ENCODE assay signal across 16 cellular contexts in genomic region chr2:86032861-86033595, GRCh38.
DNase-seq lines count a peak whose midpoint lies in the region; ATAC-seq and TF ChIP-seq lines count a peak whose summit lies in the region.
"Had no signal": no experiment of that assay in that cellular context is flagged by ENCODE, and none has a peak within 500 bp of the region (broad histone marks: within the 10 kb centered on the region; RNA-seq: fewer than 3 reads in every experiment).

No MANE protein-coding gene starts in this region.

- H3K27me3 Mint-ChIP-seq in T-helper 17 cell = no peaks in the 10 kb centered on the region
- no peaks in the 10 kb centered on the region for H3K27me3 Mint-ChIP-seq in memory B cell
- H3K27me3 Mint-ChIP-seq in osteocyte (ENCODE audit: unreplicated experiment) = no peaks in the 10 kb centered on the region

- H3K4me1 Mint-ChIP-seq in T-helper 17 cell (peaks cover 39% of the 10 kb centered on the region), memory B cell (peaks cover 36% of the 10 kb centered on the region), osteocyte (ENCODE audit: unreplicated experiment) (peaks cover 37% of the 10 kb centered on the region)

- no peaks in the 10 kb centered on the region for H3K9me3 ChIP-seq in T-helper 17 cell (ENCODE audit: control insufficient read depth, low read length, poor library complexity, severe bottlenecking)
- H3K9me3 ChIP-seq: left lung, pancreas had no signal

- peaks cover 11% of the 10 kb centered on the region for H3K36me3 Mint-ChIP-seq in T-helper 17 cell (ENCODE audit: low read depth)
- peaks cover 27% of the 10 kb centered on the region for H3K36me3 Mint-ChIP-seq in memory B cell
- peaks cover 49% of the 10 kb centered on the region for H3K36me3 Mint-ChIP-seq in osteocyte (ENCODE audit: unreplicated experiment)

- H3K27ac Mint-ChIP-seq in T-helper 17 cell = peak overlapping the region; percentile 98
- H3K27ac Mint-ChIP-seq in memory B cell = peak overlapping the region; percentile 99
- H3K27ac Mint-ChIP-seq in osteocyte (ENCODE audit: unreplicated experiment) = no peak overlapping the region

- ATAC-seq in left cardiac atrium (no peak), Right ventricle myocardium superior (ENCODE audit: poor library complexity) (no peak), T-helper 17 cell (no peak), memory B cell (ENCODE audit: low read depth) (no peak), left lobe of liver (no peak), HG03442 (IDR thresholded peaks at IDR 0.05; ENCODE audit: unreplicated experiment) (no peak)
- ATAC-seq: foreskin keratinocyte, left lung, pancreas had no signal

- no peaks in the 10 kb centered on the region for H3K9me3 Mint-ChIP-seq in memory B cell
- H3K9me3 Mint-ChIP-seq in osteocyte (ENCODE audit: unreplicated experiment) = no peaks in the 10 kb centered on the region
- H3K9me3 Mint-ChIP-seq: activated T-helper 2 cell treated with anti-CD3 and anti-CD28 coated beads, Interferon-gamma antibody, Interleukin-2, Interleukin-4, amounts not matched to agents 10 μg/mL and 5 μg/mL and 100 μg/mL, durations not matched to agents 14 hours and 24 hours and 36 hours had no signal

- no peak overlapping the region for H3K4me3 Mint-ChIP-seq in T-helper 17 cell
- no peak overlapping the region for H3K4me3 Mint-ChIP-seq in memory B cell
- no peak overlapping the region for H3K4me3 Mint-ChIP-seq in osteocyte (ENCODE audit: unreplicated experiment)

- intact Hi-C loops in left cardiac atrium (cut with DNase I) = no loop called here
- intact Hi-C loops in Right ventricle myocardium superior (cut with DNase I) = no loop called here

- TF ChIP-seq CTCF in osteocyte (IDR thresholded peaks at IDR 0.05) = no peak

- DNase-seq in left cardiac atrium = peak; percentile 11
- DNase-seq in Right ventricle myocardium superior = no peak
- no peak for DNase-seq in T-helper 17 cell
- DNase-seq in memory B cell (ENCODE audit: low spot score in 2 of 2) = no peak
- no peak for DNase-seq in osteocyte (ENCODE audit: extremely low spot score, unreplicated experiment)
- no peak for DNase-seq in left lobe of liver (ENCODE audit: low spot score)
- DNase-seq: activated CD4-positive, alpha-beta T cell treated with anti-CD3 and anti-CD28 coated beads for 4 hours; AML-193; foreskin keratinocyte; H7; left lung; NCI-H2029 treated with DMSO at 0.1 percent for 48 hours; NCI-H510A treated with DMSO at 0.1 percent for 48 hours had no signal
